Comparison of ENCODE assay signal across 18 cellular contexts in the genomic region with DNA sequence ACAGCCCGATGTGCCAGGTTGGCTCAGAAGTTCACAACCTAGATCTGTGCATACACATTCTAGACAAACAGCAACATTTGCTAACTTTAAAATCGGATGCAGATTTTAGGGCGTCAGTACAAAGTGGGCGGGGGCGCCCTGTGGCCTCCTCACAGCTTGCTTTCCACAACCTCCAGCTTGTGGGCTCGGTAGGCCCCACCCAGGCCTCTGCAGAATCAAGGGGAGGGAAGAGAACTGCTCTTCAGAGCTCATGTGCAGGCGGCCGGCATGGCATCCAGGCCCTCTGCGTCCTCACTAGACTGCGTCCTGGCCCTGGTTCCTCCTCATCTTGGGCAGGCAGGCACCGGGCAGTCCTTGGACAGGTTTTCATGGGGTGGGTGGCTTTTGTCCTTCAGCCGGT. TPM values are rescaled to one million over a fixed set of nuclear protein-coding genes. Genes with fewer than 3 reads are reported as not detected.
DNase-seq lines count a peak whose midpoint lies in the region; ATAC-seq and TF ChIP-seq lines count a peak whose summit lies in the region.
"Had no signal": no experiment of that assay in that cellular context is flagged by ENCODE, and none has a peak within 500 bp of the region (broad histone marks: within the 10 kb centered on the region; RNA-seq: fewer than 3 reads in every experiment).

No MANE protein-coding gene starts in this region.

- TF ChIP-seq CTCF in activated CD8-positive, alpha-beta T cell treated with anti-CD3 and anti-CD28 coated beads for 36 hours (IDR thresholded peaks at IDR 0.05): no peak
- TF ChIP-seq CTCF in natural killer cell (IDR thresholded peaks at IDR 0.05): no peak

- H3K4me3 Mint-ChIP-seq in activated CD8-positive, alpha-beta T cell treated with anti-CD3 and anti-CD28 coated beads for 36 hours: peak overlapping the region; percentile 28
- H3K4me3 Mint-ChIP-seq in activated CD8-positive, alpha-beta T cell treated with anti-CD3 and anti-CD28 coated beads, Interleukin-2, amount 10 ng/mL, durations not matched to agents 7 days and 5 days: no peak overlapping the region
- no peak overlapping the region for H3K4me3 Mint-ChIP-seq in natural killer cell
- H3K4me3 Mint-ChIP-seq: CD4-positive, alpha-beta memory T cell; IgD-negative memory B cell had no signal

- H3K36me3 Mint-ChIP-seq in activated CD8-positive, alpha-beta T cell treated with anti-CD3 and anti-CD28 coated beads for 36 hours (ENCODE audit: low read depth): no peaks in the 10 kb centered on the region
- H3K36me3 Mint-ChIP-seq in activated CD8-positive, alpha-beta T cell treated with anti-CD3 and anti-CD28 coated beads, Interleukin-2, amount 10 ng/mL, durations not matched to agents 7 days and 5 days (ENCODE audit: low read depth): no peaks in the 10 kb centered on the region
- no peaks in the 10 kb centered on the region for H3K36me3 Mint-ChIP-seq in natural killer cell
- H3K36me3 Mint-ChIP-seq: CD14-positive monocyte; CD4-positive, alpha-beta memory T cell; IgD-negative memory B cell had no signal

- no peak for DNase-seq in activated CD8-positive, alpha-beta T cell treated with anti-CD3 and anti-CD28 coated beads for 36 hours
- DNase-seq in activated CD8-positive, alpha-beta T cell treated with anti-CD3 and anti-CD28 coated beads, Interleukin-2, amount 10 ng/mL, durations not matched to agents 7 days and 5 days: no peak
- DNase-seq in head of caudate nucleus (peak in 33 of 42 donors; percentile 24 to 88 (median 63)), 8988T (no peak), natural killer cell (no peak)
- DNase-seq: Calu3; CD4-positive, alpha-beta memory T cell; DMS79 treated with DMSO at 0.1 percent for 48 hours had no signal

- intact Hi-C loops in activated CD8-positive, alpha-beta T cell treated with anti-CD3 and anti-CD28 coated beads for 36 hours (cut with micrococcal nuclease): no loop called here
- intact Hi-C loops in head of caudate nucleus (cut with DNase I) (no loop called here), natural killer cell (cut with micrococcal nuclease) (no loop called here)

- H3K27ac Mint-ChIP-seq in activated CD8-positive, alpha-beta T cell treated with anti-CD3 and anti-CD28 coated beads for 36 hours: no peak overlapping the region
- H3K27ac Mint-ChIP-seq in activated CD8-positive, alpha-beta T cell treated with anti-CD3 and anti-CD28 coated beads, Interleukin-2, amount 10 ng/mL, durations not matched to agents 7 days and 5 days: no peak overlapping the region
- no peak overlapping the region for H3K27ac Mint-ChIP-seq in natural killer cell
- H3K27ac Mint-ChIP-seq: CD14-positive monocyte; CD4-positive, alpha-beta memory T cell; IgD-negative memory B cell had no signal

- peaks cover 13% of the 10 kb centered on the region for H3K4me1 Mint-ChIP-seq in activated CD8-positive, alpha-beta T cell treated with anti-CD3 and anti-CD28 coated beads for 36 hours (ENCODE audit: low read depth)
- H3K4me1 Mint-ChIP-seq in activated CD8-positive, alpha-beta T cell treated with anti-CD3 and anti-CD28 coated beads, Interleukin-2, amount 10 ng/mL, durations not matched to agents 7 days and 5 days (ENCODE audit: low read depth): no peaks in the 10 kb centered on the region
- peaks cover 0 to 3% of the 10 kb centered on the region in 2 donors for H3K4me1 Mint-ChIP-seq in natural killer cell
- H3K4me1 Mint-ChIP-seq: CD14-positive monocyte had no signal

- peak overlapping the region; percentile 54 for H3K27ac ChIP-seq in cingulate gyrus (ENCODE audit: low read depth, low read length)
- peak overlapping the region; percentile 63 for H3K27ac ChIP-seq in temporal lobe (ENCODE audit: low read depth, low read length)
- H3K27ac ChIP-seq: 22Rv1, BLaER1 had no signal

- no peak for ATAC-seq in activated CD8-positive, alpha-beta T cell treated with anti-CD3 and anti-CD28 coated beads for 36 hours
- no peak for ATAC-seq in activated CD8-positive, alpha-beta T cell treated with anti-CD3 and anti-CD28 coated beads, Interleukin-2, amount 10 ng/mL, durations not matched to agents 7 days and 5 days
- ATAC-seq in HG02885 (IDR thresholded peaks at IDR 0.05; ENCODE audit: poor library complexity, unreplicated experiment) (no peak), natural killer cell (no peak)
- ATAC-seq: GM12878, HepG2 had no signal

- peaks cover 12% of the 10 kb centered on the region for H3K27me3 Mint-ChIP-seq in activated CD8-positive, alpha-beta T cell treated with anti-CD3 and anti-CD28 coated beads for 36 hours
- peaks cover 13% of the 10 kb centered on the region for H3K27me3 Mint-ChIP-seq in activated CD8-positive, alpha-beta T cell treated with anti-CD3 and anti-CD28 coated beads, Interleukin-2, amount 10 ng/mL, durations not matched to agents 7 days and 5 days (ENCODE audit: low read depth)
- H3K27me3 Mint-ChIP-seq in natural killer cell (ENCODE audit: low read depth in 2 of 2): peaks cover 0 to 11% of the 10 kb centered on the region in 2 donors

- CTCF ChIA-PET in activated CD8-positive, alpha-beta T cell treated with anti-CD3 and anti-CD28 coated beads for 36 hours (lab: Charles Lee): no interaction called here
- CTCF ChIA-PET in activated CD8-positive, alpha-beta T cell treated with anti-CD3 and anti-CD28 coated beads, Interleukin-2, amount 10 ng/mL, durations not matched to agents 7 days and 5 days (lab: Charles Lee): no interaction called here

- POLR2A ChIA-PET in activated CD8-positive, alpha-beta T cell treated with anti-CD3 and anti-CD28 coated beads for 36 hours (lab: Charles Lee): no interaction called here
- POLR2A ChIA-PET in activated CD8-positive, alpha-beta T cell treated with anti-CD3 and anti-CD28 coated beads, Interleukin-2, amount 10 ng/mL, durations not matched to agents 7 days and 5 days (lab: Charles Lee): no interaction called here

- H3K9me3 Mint-ChIP-seq in activated CD8-positive, alpha-beta T cell treated with anti-CD3 and anti-CD28 coated beads for 36 hours: peaks cover 3% of the 10 kb centered on the region
- H3K9me3 Mint-ChIP-seq in activated CD8-positive, alpha-beta T cell treated with anti-CD3 and anti-CD28 coated beads, Interleukin-2, amount 10 ng/mL, durations not matched to agents 7 days and 5 days (ENCODE audit: insufficient read depth): no peaks in the 10 kb centered on the region
- peaks cover 0 to 3% of the 10 kb centered on the region in 2 donors for H3K9me3 Mint-ChIP-seq in natural killer cell

RNA-seq across cellular contexts. Expression of gene AJAP1, which starts 59.3 kb away (rescaled TPM):
- total RNA-seq in activated CD8-positive, alpha-beta T cell treated with anti-CD3 and anti-CD28 coated beads for 36 hours: under 1 TPM; 0.65 to 0.78 TPM
- total RNA-seq in activated CD8-positive, alpha-beta T cell treated with anti-CD3 and anti-CD28 coated beads, Interleukin-2, amount 10 ng/mL, durations not matched to agents 7 days and 5 days: not detected
- total RNA-seq in temporal lobe: 21.9 TPM
- total RNA-seq in natural killer cell: not detected
- total RNA-seq: A673, Calu3, GM12878, HepG2 had no signal

Comparison
In these comparisons a context has a peak if more than half of its experiments do, and no peak if none do; other contexts are left out.
1. DNase-seq: peak in head of caudate nucleus (33 of 42); none in activated CD8-positive, alpha-beta T cell treated with anti-CD3 and anti-CD28 coated beads for 36 hours (single experiment), activated CD8-positive, alpha-beta T cell treated with anti-CD3 and anti-CD28 coated beads, Interleukin-2, amount 10 ng/mL, durations not matched to agents 7 days and 5 days (single experiment), 8988T (single experiment) and natural killer cell (single experiment).
2. RNA of gene AJAP1, which starts 59.3 kb away (total RNA-seq): 21.9 TPM in temporal lobe (single experiment); 0.65 to 0.78 TPM in activated CD8-positive, alpha-beta T cell treated with anti-CD3 and anti-CD28 coated beads for 36 hours, not detected in activated CD8-positive, alpha-beta T cell treated with anti-CD3 and anti-CD28 coated beads, Interleukin-2, amount 10 ng/mL, durations not matched to agents 7 days and 5 days and not detected in natural killer cell; every median in the first group is over 10 times any median in the second.